7 cellular contexts compared by ENCODE assay signal in the genomic region with DNA sequence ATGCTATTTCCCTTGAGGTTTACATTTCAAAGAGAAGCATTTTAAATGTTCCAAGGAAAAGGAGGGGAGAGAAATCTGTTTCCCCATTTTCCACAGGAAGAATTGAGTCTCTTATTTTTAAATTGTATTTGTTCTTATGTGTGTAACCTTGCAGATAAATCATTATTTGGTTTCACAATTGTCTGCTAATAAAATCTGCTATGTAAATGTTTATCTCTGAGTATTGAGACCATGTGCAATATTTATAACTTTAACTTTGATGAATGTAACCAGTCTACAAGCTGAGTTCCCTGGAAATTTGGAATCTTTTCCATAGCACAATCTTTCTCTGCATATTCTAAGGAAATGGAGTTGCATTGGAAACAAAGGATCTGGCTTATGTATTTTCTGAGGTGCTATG.
"Had no signal": no experiment of that assay in that cellular context is flagged by ENCODE, and none has a peak within 500 bp of the region (broad histone marks: within the 10 kb centered on the region; RNA-seq: fewer than 3 reads in every experiment).

No MANE protein-coding gene starts in this region.

- H3K27ac ChIP-seq: GM23248 had no signal

- H3K9me3 ChIP-seq: HAP-1 had no signal

- H3K4me1 ChIP-seq: HAP-1 had no signal

- ATAC-seq: HCT116 had no signal

- H3K36me3 ChIP-seq: HAP-1 had no signal

- H2AFZ ChIP-seq: GM23248 had no signal

- DNase-seq: GM23248, GOT3, H7, HFFc6, KBM-7 had no signal

- H3K4me3 ChIP-seq: GM23248, HAP-1 had no signal

- H3K9ac ChIP-seq: GM23248 had no signal
